In genomic region chr5:59873113-59873512, GRCh38 we compare ENCODE assay signal across 2 cellular contexts.
TF ChIP-seq lines count a peak whose summit lies in the region.

No MANE protein-coding gene starts in this region.

TF ChIP-seq in SK-N-SH, 30 proteins besides CTCF, POLR2A, EP300 and RAD21 (continued from another document and continues in another):
- TF ChIP-seq REST (IDR thresholded peaks at IDR 0.05; ENCODE audit: low read depth, low read length) (no peak), PBX3 (IDR thresholded peaks at IDR 0.05) (peak; percentile 61), RXRA (IDR thresholded peaks at IDR 0.05; ENCODE audit: borderline replicate concordance, low read depth) (peak; percentile 26; the same call in 1 of the 2 replicates), FOSL2 (IDR thresholded peaks at IDR 0.05; ENCODE audit: borderline replicate concordance, low read depth) (peak; percentile 77), GATA2 (CRISPR knock-in tag; IDR thresholded peaks at IDR 0.05) (no peak), TEAD4 (IDR thresholded peaks at IDR 0.05; ENCODE audit: borderline replicate concordance, insufficient read depth) (peak; percentile 80), TCF12 (IDR thresholded peaks at IDR 0.05) (peak; percentile 95), SIN3A (IDR thresholded peaks at IDR 0.05; ENCODE audit: borderline replicate concordance, low read depth, low read length) (no peak), EZH2phosphoT487 (IDR thresholded peaks at IDR 0.05; ENCODE audit: borderline replicate concordance, low read depth) (no peak), ZBTB33 (IDR thresholded peaks at IDR 0.05; ENCODE audit: borderline replicate concordance, low read depth) (no peak), TAF1 (IDR thresholded peaks at IDR 0.05; ENCODE audit: borderline replicate concordance, low read depth, low read length) (no peak), YY1 (IDR thresholded peaks at IDR 0.05; ENCODE audit: low read depth) (no peak), MEF2A (IDR thresholded peaks at IDR 0.05; ENCODE audit: borderline replicate concordance, low read depth) (no peak), JUND (IDR thresholded peaks at IDR 0.05) (peak; percentile 79), SMC3 (IDR thresholded peaks at IDR 0.05; ENCODE audit: low read depth, low read length) (no peak), NFIC (IDR thresholded peaks at IDR 0.05; ENCODE audit: borderline replicate concordance) (peak; percentile 49; the same call in 1 of the 2 replicates), FOXJ3 (CRISPR knock-in tag; IDR thresholded peaks at IDR 0.05) (no peak), RCOR1 (IDR thresholded peaks at IDR 0.05; ENCODE audit: low read length) (no peak), FOXM1 (IDR thresholded peaks at IDR 0.05; ENCODE audit: low read depth) (no peak; the same call in 1 of the 2 replicates), RFX5 (IDR thresholded peaks at IDR 0.05; ENCODE audit: low read length) (no peak)
- TF ChIP-seq, protein P1, sequence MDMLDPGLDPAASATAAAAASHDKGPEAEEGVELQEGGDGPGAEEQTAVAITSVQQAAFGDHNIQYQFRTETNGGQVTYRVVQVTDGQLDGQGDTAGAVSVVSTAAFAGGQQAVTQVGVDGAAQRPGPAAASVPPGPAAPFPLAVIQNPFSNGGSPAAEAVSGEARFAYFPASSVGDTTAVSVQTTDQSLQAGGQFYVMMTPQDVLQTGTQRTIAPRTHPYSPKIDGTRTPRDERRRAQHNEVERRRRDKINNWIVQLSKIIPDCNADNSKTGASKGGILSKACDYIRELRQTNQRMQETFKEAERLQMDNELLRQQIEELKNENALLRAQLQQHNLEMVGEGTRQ (IDR thresholded peaks at IDR 0.05; ENCODE audit: borderline replicate concordance, low read depth, low read length), result no peak
- TF ChIP-seq, protein P2, sequence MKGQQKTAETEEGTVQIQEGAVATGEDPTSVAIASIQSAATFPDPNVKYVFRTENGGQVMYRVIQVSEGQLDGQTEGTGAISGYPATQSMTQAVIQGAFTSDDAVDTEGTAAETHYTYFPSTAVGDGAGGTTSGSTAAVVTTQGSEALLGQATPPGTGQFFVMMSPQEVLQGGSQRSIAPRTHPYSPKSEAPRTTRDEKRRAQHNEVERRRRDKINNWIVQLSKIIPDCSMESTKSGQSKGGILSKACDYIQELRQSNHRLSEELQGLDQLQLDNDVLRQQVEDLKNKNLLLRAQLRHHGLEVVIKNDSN (IDR thresholded peaks at IDR 0.05; ENCODE audit: borderline replicate concordance, low read depth), result no peak

TF ChIP-seq in WTC11, 78 proteins besides CTCF, POLR2A, EP300 and RAD21 (continued from another document):
- no peak for TF ChIP-seq ATF2 (CRISPR knock-in tag; IDR thresholded peaks at IDR 0.05; ENCODE audit: borderline replicate concordance, low read depth)
- TF ChIP-seq, protein P3, sequence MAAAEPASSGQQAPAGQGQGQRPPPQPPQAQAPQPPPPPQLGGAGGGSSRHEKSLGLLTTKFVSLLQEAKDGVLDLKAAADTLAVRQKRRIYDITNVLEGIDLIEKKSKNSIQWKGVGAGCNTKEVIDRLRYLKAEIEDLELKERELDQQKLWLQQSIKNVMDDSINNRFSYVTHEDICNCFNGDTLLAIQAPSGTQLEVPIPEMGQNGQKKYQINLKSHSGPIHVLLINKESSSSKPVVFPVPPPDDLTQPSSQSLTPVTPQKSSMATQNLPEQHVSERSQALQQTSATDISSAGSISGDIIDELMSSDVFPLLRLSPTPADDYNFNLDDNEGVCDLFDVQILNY (CRISPR knock-in tag; IDR thresholded peaks at IDR 0.05), result no peak
- TF ChIP-seq ETV6 (CRISPR knock-in tag; IDR thresholded peaks at IDR 0.05), result no peak
- TF ChIP-seq PREB (CRISPR knock-in tag; IDR thresholded peaks at IDR 0.05; ENCODE audit: borderline replicate concordance), result no peak
- no peak for TF ChIP-seq MAX (CRISPR knock-in tag; IDR thresholded peaks at IDR 0.05)
- TF ChIP-seq, protein P2 (CRISPR knock-in tag; IDR thresholded peaks at IDR 0.05), result no peak
- TF ChIP-seq, protein P4, sequence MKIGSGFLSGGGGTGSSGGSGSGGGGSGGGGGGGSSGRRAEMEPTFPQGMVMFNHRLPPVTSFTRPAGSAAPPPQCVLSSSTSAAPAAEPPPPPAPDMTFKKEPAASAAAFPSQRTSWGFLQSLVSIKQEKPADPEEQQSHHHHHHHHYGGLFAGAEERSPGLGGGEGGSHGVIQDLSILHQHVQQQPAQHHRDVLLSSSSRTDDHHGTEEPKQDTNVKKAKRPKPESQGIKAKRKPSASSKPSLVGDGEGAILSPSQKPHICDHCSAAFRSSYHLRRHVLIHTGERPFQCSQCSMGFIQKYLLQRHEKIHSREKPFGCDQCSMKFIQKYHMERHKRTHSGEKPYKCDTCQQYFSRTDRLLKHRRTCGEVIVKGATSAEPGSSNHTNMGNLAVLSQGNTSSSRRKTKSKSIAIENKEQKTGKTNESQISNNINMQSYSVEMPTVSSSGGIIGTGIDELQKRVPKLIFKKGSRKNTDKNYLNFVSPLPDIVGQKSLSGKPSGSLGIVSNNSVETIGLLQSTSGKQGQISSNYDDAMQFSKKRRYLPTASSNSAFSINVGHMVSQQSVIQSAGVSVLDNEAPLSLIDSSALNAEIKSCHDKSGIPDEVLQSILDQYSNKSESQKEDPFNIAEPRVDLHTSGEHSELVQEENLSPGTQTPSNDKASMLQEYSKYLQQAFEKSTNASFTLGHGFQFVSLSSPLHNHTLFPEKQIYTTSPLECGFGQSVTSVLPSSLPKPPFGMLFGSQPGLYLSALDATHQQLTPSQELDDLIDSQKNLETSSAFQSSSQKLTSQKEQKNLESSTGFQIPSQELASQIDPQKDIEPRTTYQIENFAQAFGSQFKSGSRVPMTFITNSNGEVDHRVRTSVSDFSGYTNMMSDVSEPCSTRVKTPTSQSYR (CRISPR knock-in tag; IDR thresholded peaks at IDR 0.05), result no peak
- no peak for TF ChIP-seq FOXK1 (CRISPR knock-in tag; IDR thresholded peaks at IDR 0.05)
- no peak for TF ChIP-seq SMAD3 (CRISPR knock-in tag; IDR thresholded peaks at IDR 0.05; ENCODE audit: borderline replicate concordance)
- TF ChIP-seq ARID4B (CRISPR knock-in tag; IDR thresholded peaks at IDR 0.05; ENCODE audit: borderline replicate concordance), result no peak
- TF ChIP-seq ZNF425 (CRISPR knock-in tag; conservative IDR thresholded peaks at IDR 0.05), result no peak
- TF ChIP-seq FOXJ3 (CRISPR knock-in tag; IDR thresholded peaks at IDR 0.05; ENCODE audit: borderline replicate concordance), result no peak
- TF ChIP-seq OVOL2 (CRISPR knock-in tag; IDR thresholded peaks at IDR 0.05; ENCODE audit: borderline replicate concordance), result no peak
- TF ChIP-seq JUN (CRISPR knock-in tag; IDR thresholded peaks at IDR 0.05), result no peak
